24 cellular contexts compared by ENCODE assay signal in genomic region chr5:90585337-90585986, GRCh38. TPM values are rescaled to one million over a fixed set of nuclear protein-coding genes. Genes with fewer than 3 reads are reported as not detected.
"Had no signal": no experiment of that assay in that cellular context is flagged by ENCODE, and none has a peak within 500 bp of the region (broad histone marks: within the 10 kb centered on the region; RNA-seq: fewer than 3 reads in every experiment).

No MANE protein-coding gene starts in this region.

- H3K9me3 Mint-ChIP-seq: activated CD4-positive, alpha-beta memory T cell treated with anti-CD3 and anti-CD28 coated beads for 36 hours; activated CD4-positive, alpha-beta T cell treated with anti-CD3 and anti-CD28 coated beads, Interleukin-2, amount 10 ng/mL, durations not matched to agents 7 days and 5 days had no signal

- H3K27ac ChIP-seq: Peyer's patch, RWPE1, SJCRH30 had no signal

- H3K4me1 ChIP-seq: Peyer's patch, SJCRH30 had no signal

- H3K36me3 Mint-ChIP-seq: activated CD4-positive, alpha-beta memory T cell treated with anti-CD3 and anti-CD28 coated beads for 36 hours had no signal

- H3K4me3 Mint-ChIP-seq: activated CD4-positive, alpha-beta memory T cell treated with anti-CD3 and anti-CD28 coated beads for 36 hours; activated CD4-positive, alpha-beta T cell treated with anti-CD3 and anti-CD28 coated beads, Interleukin-2, amount 10 ng/mL, durations not matched to agents 7 days and 5 days; activated naive CD8-positive, alpha-beta T cell treated with anti-CD3 and anti-CD28 coated beads, Interleukin-2, amount 50 U/mL, for 24 hours; activated T-cell treated with anti-CD3 and anti-CD28 coated beads, Interleukin-2, amount 50 U/mL, for 4 hours; brain had no signal

- H3K27ac Mint-ChIP-seq: activated CD4-positive, alpha-beta memory T cell treated with anti-CD3 and anti-CD28 coated beads for 36 hours; activated CD4-positive, alpha-beta T cell treated with anti-CD3 and anti-CD28 coated beads, Interleukin-2, amount 10 ng/mL, durations not matched to agents 7 days and 5 days; activated naive CD4-positive, alpha-beta T cell treated with anti-CD3 and anti-CD28 coated beads, Interleukin-2, amount 50 U/mL, for 72 hours; activated naive CD8-positive, alpha-beta T cell treated with anti-CD3 and anti-CD28 coated beads, Interleukin-2, amount 50 U/mL, for 24 hours had no signal

- H3K4me2 ChIP-seq: SK-N-SH had no signal

- H3K4me3 ChIP-seq: Peyer's patch, SJCRH30 had no signal

- DNase-seq: activated CD4-positive, alpha-beta memory T cell treated with anti-CD3 and anti-CD28 coated beads for 36 hours; activated CD4-positive, alpha-beta T cell treated with anti-CD3 and anti-CD28 coated beads, Interleukin-2, amount 10 ng/mL, durations not matched to agents 7 days and 5 days; activated CD8-positive, alpha-beta memory T cell treated with anti-CD3 and anti-CD28 coated beads for 24 hours; activated effector memory CD4-positive, alpha-beta T cell treated with anti-CD3 and anti-CD28 coated beads, Interleukin-2, amount 50 U/mL, for 16 hours; activated naive CD4-positive, alpha-beta T cell treated with Interleukin-2 at 50 U/mL for 16 hours; activated naive CD8-positive, alpha-beta T cell treated with anti-CD3 and anti-CD28 coated beads, Interleukin-2, amount 50 U/mL, for 24 hours; activated T-cell treated with anti-CD3 and anti-CD28 coated beads, Interleukin-2, amount 50 U/mL, for 4 hours; amygdala; Karpas-422; MM.1S; NCI-H1105; NCI-H1436; NCI-H187; NCI-H2081; NCI-H510A treated with DMSO at 0.1 percent for 48 hours; NCI-H69; Peyer's patch; Right ventricle myocardium superior; SJCRH30; SK-N-SH; T-helper 1 cell had no signal

- H3K9me2 ChIP-seq: SK-N-SH had no signal

- H3K27me3 ChIP-seq: Peyer's patch, SJCRH30 had no signal

- ATAC-seq: activated naive CD4-positive, alpha-beta T cell treated with anti-CD3 and anti-CD28 coated beads, Interleukin-2, amount 50 U/mL, for 72 hours; activated naive CD8-positive, alpha-beta T cell treated with anti-CD3 and anti-CD28 coated beads, Interleukin-2, amount 50 U/mL, for 24 hours; activated T-cell treated with anti-CD3 and anti-CD28 coated beads, Interleukin-2, amount 50 U/mL, for 4 hours had no signal

- H3K36me3 ChIP-seq: Peyer's patch, SJCRH30 had no signal

- H3K4me1 Mint-ChIP-seq: activated CD4-positive, alpha-beta T cell treated with anti-CD3 and anti-CD28 coated beads, Interleukin-2, amount 10 ng/mL, durations not matched to agents 7 days and 5 days; activated naive CD8-positive, alpha-beta T cell treated with anti-CD3 and anti-CD28 coated beads, Interleukin-2, amount 50 U/mL, for 24 hours had no signal

RNA-seq across cellular contexts. Expression of gene ADGRV1, which starts 26.9 kb away (rescaled TPM):
- total RNA-seq: activated CD4-positive, alpha-beta T cell treated with anti-CD3 and anti-CD28 coated beads, Interleukin-2, amount 10 ng/mL, durations not matched to agents 7 days and 5 days; Right ventricle myocardium superior had no signal
